In genomic region chr13:41061075-41061913, GRCh38 we compare ENCODE assay signal across 1 cellular context.
TF ChIP-seq lines count a peak whose summit lies in the region.

Gene WBP4 (plus strand): TSS chr13:41061509. CDS start chr13:41061674, 165 bp downstream.

TF ChIP-seq in HEK293, 187 proteins besides CTCF, POLR2A, EP300 and RAD21 (continued from another document and continues in another):
- TF ChIP-seq RBAK (tag by site-specific recombination; IDR thresholded peaks at IDR 0.05) (no peak), ZNF354C (tag by site-specific recombination; IDR thresholded peaks at IDR 0.05; ENCODE audit: borderline replicate concordance, low read depth) (no peak), ZNF623 (tag by site-specific recombination; IDR thresholded peaks at IDR 0.05) (no peak; the same call in 1 of the 2 replicates), ZSCAN5A (tag by site-specific recombination; IDR thresholded peaks at IDR 0.05) (peak; percentile 12; the same call in 1 of the 2 replicates), ZBTB21 (tag by site-specific recombination; IDR thresholded peaks at IDR 0.05) (peak; percentile 19; the same call in 1 of the 2 replicates), SCRT2 (tag by site-specific recombination; IDR thresholded peaks at IDR 0.05) (peak; percentile 71; the same call in 1 of the 2 replicates), ZSCAN23 (tag by site-specific recombination; IDR thresholded peaks at IDR 0.05) (peak; percentile 82; the same call in 1 of the 2 replicates), ZNF169 (tag by site-specific recombination; IDR thresholded peaks at IDR 0.05) (no peak), ZNF132 (tag by site-specific recombination; IDR thresholded peaks at IDR 0.05; ENCODE audit: borderline replicate concordance) (no peak), ZNF311 (tag by site-specific recombination; IDR thresholded peaks at IDR 0.05; ENCODE audit: borderline replicate concordance) (no peak), ZNF639 (tag by site-specific recombination; IDR thresholded peaks at IDR 0.05) (peak; percentile 85), BCL6B (tag by site-specific recombination; IDR thresholded peaks at IDR 0.05) (peak; percentile 45; the same call in 1 of the 2 replicates), TRIM28 (IDR thresholded peaks at IDR 0.05; ENCODE audit: borderline replicate concordance, low read length) (0 out of 2 replicates have a peak, but pooled peaks have one; percentile 40), KLF8 (tag by site-specific recombination; IDR thresholded peaks at IDR 0.05) (peak; percentile 96), ZNF223 (tag by site-specific recombination; IDR thresholded peaks at IDR 0.05) (no peak), ZNF174 (tag by site-specific recombination; IDR thresholded peaks at IDR 0.05) (no peak), ZNF521 (tag by site-specific recombination; IDR thresholded peaks at IDR 0.05) (no peak), ZNF133 (tag by site-specific recombination; IDR thresholded peaks at IDR 0.05) (no peak), EGR2 (tag by site-specific recombination; IDR thresholded peaks at IDR 0.05; ENCODE audit: low read depth) (peak; percentile 41; the same call in 1 of the 2 replicates), ZNF274 (IDR thresholded peaks at IDR 0.05; ENCODE audit: low read length) (no peak), ZNF274 (tag by site-specific recombination; IDR thresholded peaks at IDR 0.05; ENCODE audit: borderline replicate concordance) (no peak), HOXA7 (CRISPR knock-in tag; IDR thresholded peaks at IDR 0.05; ENCODE audit: borderline replicate concordance) (no peak), ZNF544 (tag by site-specific recombination; IDR thresholded peaks at IDR 0.05) (no peak), SETDB1 (IDR thresholded peaks at IDR 0.05; ENCODE audit: insufficient read length, low read length) (no peak), ZNF155 (tag by site-specific recombination; IDR thresholded peaks at IDR 0.05) (no peak), ZNF558 (tag by site-specific recombination; IDR thresholded peaks at IDR 0.05) (peak; percentile 81), ZNF138 (tag by site-specific recombination; IDR thresholded peaks at IDR 0.05; ENCODE audit: borderline replicate concordance) (no peak), ZNF529 (tag by site-specific recombination; IDR thresholded peaks at IDR 0.05; ENCODE audit: insufficient replicate concordance) (no peak), ZBTB44 (tag by site-specific recombination; IDR thresholded peaks at IDR 0.05) (no peak), ZNF660 (tag by site-specific recombination; IDR thresholded peaks at IDR 0.05) (peak; percentile 75), ZBTB10 (tag by site-specific recombination; IDR thresholded peaks at IDR 0.05) (peak; percentile 64), ZNF585B (tag by site-specific recombination; IDR thresholded peaks at IDR 0.05) (no peak), INSM2 (tag by site-specific recombination; IDR thresholded peaks at IDR 0.05) (peak; percentile 81; the same call in 1 of the 2 replicates), ZNF704 (tag by site-specific recombination; IDR thresholded peaks at IDR 0.05) (no peak), ZNF777 (tag by site-specific recombination; IDR thresholded peaks at IDR 0.05; ENCODE audit: borderline replicate concordance) (0 out of 2 replicates have a peak, but pooled peaks have one; percentile 33), WT1 (tag by site-specific recombination; IDR thresholded peaks at IDR 0.05) (peak; percentile 78), ZNF571 (tag by site-specific recombination; IDR thresholded peaks at IDR 0.05) (no peak), IKZF3 (tag by site-specific recombination; IDR thresholded peaks at IDR 0.05) (peak; percentile 96), ELK4 (IDR thresholded peaks at IDR 0.05; ENCODE audit: borderline replicate concordance, low read depth, low read length) (no peak), ZNF350 (tag by site-specific recombination; IDR thresholded peaks at IDR 0.05) (no peak), ZSCAN30 (tag by site-specific recombination; IDR thresholded peaks at IDR 0.05) (peak; percentile 82; the same call in 1 of the 2 replicates), BCL11A (tag by site-specific recombination; IDR thresholded peaks at IDR 0.05; ENCODE audit: low read depth) (peak; percentile 30; the same call in 1 of the 2 replicates), PRDM1 (tag by site-specific recombination; IDR thresholded peaks at IDR 0.05) (no peak; the same call in 1 of the 2 replicates), ZBTB17 (tag by site-specific recombination; IDR thresholded peaks at IDR 0.05) (peak; percentile 91), SP7 (tag by site-specific recombination; IDR thresholded peaks at IDR 0.05) (peak; percentile 82), ZSCAN18 (tag by site-specific recombination; IDR thresholded peaks at IDR 0.05) (0 out of 2 replicates have a peak, but pooled peaks have one; percentile 18), ZIC2 (tag by site-specific recombination; IDR thresholded peaks at IDR 0.05) (peak; percentile 45), SALL2 (tag by site-specific recombination; IDR thresholded peaks at IDR 0.05; ENCODE audit: borderline replicate concordance) (no peak), ZNF747 (tag by site-specific recombination; IDR thresholded peaks at IDR 0.05) (no peak), ZBTB49 (tag by site-specific recombination; IDR thresholded peaks at IDR 0.05; ENCODE audit: low read depth) (no peak)
